In the genomic region with DNA sequence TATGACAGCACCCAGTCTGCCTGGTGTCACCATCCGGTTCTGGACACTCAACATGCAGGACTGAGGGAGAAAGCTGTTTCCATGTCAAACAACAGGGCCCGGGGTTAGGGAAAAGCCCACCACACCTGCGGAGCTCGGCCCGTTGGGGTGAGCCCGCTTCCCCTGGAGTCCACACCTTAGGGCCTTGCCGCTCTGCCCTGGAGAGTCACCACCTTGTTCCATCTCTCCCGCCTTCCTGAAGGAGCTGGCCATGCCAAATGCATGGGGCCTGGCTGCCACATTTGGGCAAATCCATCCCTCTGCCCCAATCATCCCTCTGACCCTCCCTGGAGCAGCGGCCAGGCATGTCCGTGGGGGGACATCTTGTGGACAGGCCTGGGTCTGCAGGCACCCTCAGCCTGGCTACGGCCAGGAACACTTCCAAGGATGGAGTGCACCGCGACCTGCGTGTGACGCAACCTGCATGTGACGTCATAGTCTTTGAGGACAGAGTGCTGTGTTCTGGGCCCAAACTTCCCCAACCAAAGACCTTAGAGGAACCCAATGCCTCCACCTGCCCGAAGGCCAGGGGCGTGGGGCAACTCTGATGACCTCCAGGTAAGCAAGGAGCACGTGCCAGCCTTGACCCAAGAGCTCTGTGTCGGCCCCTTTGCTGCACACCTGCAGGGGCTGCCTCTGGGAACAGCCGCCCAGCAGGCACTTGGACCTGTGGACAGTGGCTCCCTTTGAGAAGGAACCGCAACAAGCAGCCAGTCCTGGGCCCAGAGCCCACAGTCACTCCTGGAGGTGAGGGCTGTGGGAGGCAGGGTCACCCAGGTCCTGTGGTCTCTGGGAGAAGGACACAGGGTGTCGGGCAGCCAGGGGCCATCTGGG, we compare ENCODE assay signal across 8 cellular contexts. TPM values are rescaled to one million over a fixed set of nuclear protein-coding genes. Genes with fewer than 3 reads are reported as not detected.
DNase-seq lines count a peak whose midpoint lies in the region; ATAC-seq, FAIRE-seq and TF ChIP-seq lines count a peak whose summit lies in the region.

No MANE protein-coding gene starts in this region.

- no peak overlapping the region for H3K27ac ChIP-seq in H1 (ENCODE audit: low read depth, low read length)

- peak overlapping the region; percentile 83 for H3K27ac Mint-ChIP-seq in activated CD4-positive, alpha-beta T cell treated with anti-CD3 and anti-CD28 coated beads, Interleukin-2, amount 10 ng/mL, durations not matched to agents 24 days and 14 days
- peak overlapping the region in 8 of 10 donors; percentile 56 to 79 (median 64) for H3K27ac Mint-ChIP-seq in naive thymus-derived CD8-positive, alpha-beta T cell

- H3K27me3 ChIP-seq in H1 (replicated peaks in 1 of 4; ENCODE audit: control insufficient read depth in 3 of 4, extremely low read depth in 1 of 4, insufficient read depth in 3 of 4, low read length in 3 of 4), result peaks cover 0 to 8% (median 1%) of the 10 kb centered on the region in 4 experiments; a peak in 2 of 7 replicates

- CTCF ChIA-PET in H1 (lab: Charles Lee; ENCODE audit: partially characterized antibody), result interaction anchor here (0.7 to 7.6 kb wide), 17 partner anchors 9 to 399 kb away, joined by 3 to 103 read pairs (median 3); partner anchors contain the start of genes OGFR and RPS21

- intact Hi-C loops in activated CD4-positive, alpha-beta T cell treated with anti-CD3 and anti-CD28 coated beads, Interleukin-2, amount 10 ng/mL, durations not matched to agents 24 days and 14 days (cut with micrococcal nuclease), result loop anchor here (5.0 kb wide), 2 partner anchors 103 to 212 kb away; partner anchors contain the start of gene ADRM1

- 0 out of 2 replicates have a peak overlapping the region, but pooled peaks have one; percentile 13 for H2BK5ac ChIP-seq in H1 (ENCODE audit: low read depth, low read length)

- H2AK5ac ChIP-seq in H1 (ENCODE audit: low read depth, low read length), result no peak overlapping the region

- no peak overlapping the region for H3K4me3 ChIP-seq in H1 (ENCODE audit: extremely low read depth in 1 of 4, insufficient read depth in 2 of 4, low read depth in 3 of 4, low read length in 4 of 4)

- H3K4me3 Mint-ChIP-seq in activated CD4-positive, alpha-beta T cell treated with anti-CD3 and anti-CD28 coated beads, Interleukin-2, amount 10 ng/mL, durations not matched to agents 24 days and 14 days, result peak overlapping the region; percentile 87
- H3K4me3 Mint-ChIP-seq in naive thymus-derived CD8-positive, alpha-beta T cell, result peak overlapping the region in 9 of 10 donors; percentile 68 to 84 (median 76)

- peaks cover 2% of the 10 kb centered on the region for H3K36me3 Mint-ChIP-seq in activated CD4-positive, alpha-beta T cell treated with anti-CD3 and anti-CD28 coated beads, Interleukin-2, amount 10 ng/mL, durations not matched to agents 24 days and 14 days (ENCODE audit: low read depth)
- no peaks in the 10 kb centered on the region for H3K36me3 Mint-ChIP-seq in naive thymus-derived CD8-positive, alpha-beta T cell

- no peaks in the 10 kb centered on the region; the same call in 1 of the 2 replicates for H3K79me1 ChIP-seq in H1 (ENCODE audit: low read depth, low read length)

- peak; percentile 66 to 76 for TF ChIP-seq RAD21 in H1 (IDR thresholded peaks at IDR 0.05 in 1 of 2, conservative IDR thresholded peaks at IDR 0.05 in 1 of 2; ENCODE audit: low read depth in 2 of 2, low read length in 2 of 2)

- H3K14ac ChIP-seq in H1 (ENCODE audit: insufficient read length), result no peak overlapping the region

- ATAC-seq in naive thymus-derived CD8-positive, alpha-beta T cell, result no peak
- ATAC-seq in HG02642 (IDR thresholded peaks at IDR 0.05; ENCODE audit: poor library complexity, unreplicated experiment) (no peak), GM21526 (IDR thresholded peaks at IDR 0.05; ENCODE audit: low FRiP score, unreplicated experiment) (no peak)

- no peak overlapping the region for H3K18ac ChIP-seq in H1 (ENCODE audit: extremely low read depth, low read length)

- no peak for TF ChIP-seq EP300 in H1 (IDR thresholded peaks at IDR 0.05; ENCODE audit: borderline replicate concordance in 1 of 2, low read depth in 2 of 2, low read length in 2 of 2)

- no peaks in the 10 kb centered on the region for H3K9me3 Mint-ChIP-seq in activated CD4-positive, alpha-beta T cell treated with anti-CD3 and anti-CD28 coated beads, Interleukin-2, amount 10 ng/mL, durations not matched to agents 24 days and 14 days
- H3K9me3 Mint-ChIP-seq in naive thymus-derived CD8-positive, alpha-beta T cell, result no peaks in the 10 kb centered on the region

- POLR2A ChIA-PET in H1 (lab: Charles Lee; ENCODE audit: partially characterized antibody), result interaction anchor here (0.6 to 7.7 kb wide), 8 partner anchors 9 to 83 kb away, joined by 3 to 105 read pairs (median 4); partner anchors contain the start of genes LAMA5 and RPS21
- POLR2A ChIA-PET in naive thymus-derived CD8-positive, alpha-beta T cell (lab: Charles Lee), result interaction anchor here (1.4 kb wide), 1 partner anchor 19 kb away, joined by 3 read pairs; the partner anchor contains the start of gene RPS21

- TF ChIP-seq CTCF in H1 (IDR thresholded peaks at IDR 0.05; ENCODE audit: control extremely low read depth in 1 of 3, insufficient read depth in 1 of 3, low read depth in 1 of 3, low read length in 3 of 3), result peak in 2 of 3 experiments; percentile 62 to 86; a peak in 3 of 4 replicates

- TF ChIP-seq POLR2A in H1 (IDR thresholded peaks at IDR 0.05; ENCODE audit: control extremely low read depth in 1 of 2, low read depth in 2 of 2, low read length in 2 of 2), result no peak

- H3K9me3 ChIP-seq in H1 (ENCODE audit: insufficient read depth in 2 of 2, low read depth in 1 of 2, low read length in 1 of 2), result no peaks in the 10 kb centered on the region

- no peaks in the 10 kb centered on the region; a peak in 1 of 4 replicates for H3K79me2 ChIP-seq in H1 (ENCODE audit: control insufficient read depth in 1 of 2, insufficient read depth in 2 of 2, low read length in 2 of 2)

- no peak overlapping the region; a peak in 1 of 4 replicates for H3K4me2 ChIP-seq in H1 (ENCODE audit: insufficient read depth in 1 of 2, low read depth in 2 of 2, low read length in 2 of 2)

- H3K23ac ChIP-seq in H1 (ENCODE audit: insufficient read length), result no peak overlapping the region

- no peaks in the 10 kb centered on the region for H3K36me3 ChIP-seq in H1 (ENCODE audit: control insufficient read depth in 2 of 4, insufficient read depth in 4 of 4, low read length in 3 of 4)

- 85% methylated on average over 22 of the region's 23 CpGs; no CpG with 5 or more reads in 1 of the 2 experiments for WGBS in H1 (ENCODE audit: extremely low coverage in 1 of 2, insufficient coverage in 1 of 2, insufficient read length in 1 of 2, insufficient replicate concordance in 2 of 2, low coverage in 1 of 2, low lambda C conversion rate in 2 of 2, missing lambda C conversion rate in 1 of 2), 2 experiments

- no peak overlapping the region for H2BK12ac ChIP-seq in H1 (ENCODE audit: low read depth, low read length)

- H3K4ac ChIP-seq in H1 (replicated peaks; ENCODE audit: insufficient read length, low read depth, low read length), result no peak overlapping the region

- H2BK120ac ChIP-seq in H1 (replicated peaks; ENCODE audit: low read depth, low read length), result no peak overlapping the region

- H3K23me2 ChIP-seq in H1 (ENCODE audit: low read depth, low read length), result no peaks in the 10 kb centered on the region; the same call in 1 of the 2 replicates

- H2BK20ac ChIP-seq in H1 (ENCODE audit: low read length), result no peak overlapping the region

- H3K27me3 Mint-ChIP-seq in activated CD4-positive, alpha-beta T cell treated with anti-CD3 and anti-CD28 coated beads, Interleukin-2, amount 10 ng/mL, durations not matched to agents 24 days and 14 days, result no peaks in the 10 kb centered on the region
- H3K27me3 Mint-ChIP-seq in naive thymus-derived CD8-positive, alpha-beta T cell, result peaks cover 0 to 4% (median 0%) of the 10 kb centered on the region in 5 donors

- peaks cover 24% of the 10 kb centered on the region for H3K4me1 Mint-ChIP-seq in activated CD4-positive, alpha-beta T cell treated with anti-CD3 and anti-CD28 coated beads, Interleukin-2, amount 10 ng/mL, durations not matched to agents 24 days and 14 days
- peaks cover 16 to 38% (median 31%) of the 10 kb centered on the region in 4 donors for H3K4me1 Mint-ChIP-seq in naive thymus-derived CD8-positive, alpha-beta T cell

- no peak overlapping the region for H4K8ac ChIP-seq in H1 (ENCODE audit: extremely low read depth, insufficient read depth, low read length)

- peaks cover 0 to 28% (median 11%) of the 10 kb centered on the region in 4 experiments; a peak in 6 of 7 replicates for H3K4me1 ChIP-seq in H1 (replicated peaks in 1 of 4; ENCODE audit: control insufficient read depth in 3 of 4, insufficient read depth in 4 of 4, low read length in 3 of 4)

- H4K91ac ChIP-seq in H1 (replicated peaks; ENCODE audit: insufficient read length, low read length), result no peak overlapping the region

- H2AFZ ChIP-seq in H1 (ENCODE audit: low read length), result no peak overlapping the region

- H3K9ac ChIP-seq in H1 (replicated peaks in 1 of 4; ENCODE audit: extremely low read depth in 1 of 4, low read depth in 3 of 4, low read length in 3 of 4), result no peak overlapping the region

- 0 out of 2 replicates have a peak overlapping the region, but pooled peaks have one; percentile 72 for H2BK15ac ChIP-seq in H1 (ENCODE audit: low read length)

- no peak for FAIRE-seq in H1 (lab: Jason Lieb, UNC)

- peaks cover 0 to 22% of the 10 kb centered on the region in 2 experiments for H4K20me1 ChIP-seq in H1 (replicated peaks in 1 of 2; ENCODE audit: control insufficient read depth in 1 of 2, insufficient read depth in 2 of 2, low read length in 2 of 2)

- DNase-seq in activated CD4-positive, alpha-beta T cell treated with anti-CD3 and anti-CD28 coated beads, Interleukin-2, amount 10 ng/mL, durations not matched to agents 24 days and 14 days, result no peak
- DNase-seq in activated CD4-positive, alpha-beta T cell treated with anti-CD3 and anti-CD28 coated beads for 48 hours, result no peak
- DNase-seq in RPMI7951 (ENCODE audit: low read depth), result peak; percentile 66
- no peak for DNase-seq in H1 (ENCODE audit: low read depth in 1 of 2, low spot score in 2 of 2)
- no peak for DNase-seq in naive thymus-derived CD8-positive, alpha-beta T cell
- no peak for DNase-seq in T-helper 9 cell

- H4K5ac ChIP-seq in H1 (ENCODE audit: insufficient read length, low read depth, low read length), result no peak overlapping the region

- no peak overlapping the region for H3K56ac ChIP-seq in H1 (replicated peaks; ENCODE audit: insufficient read length, low read depth, low read length)

RNA-seq across cellular contexts. Expression of gene CABLES2, which starts 1.7 kb away (rescaled TPM):
- 13.1 and 13.5 TPM in 2 replicates for total RNA-seq in activated CD4-positive, alpha-beta T cell treated with anti-CD3 and anti-CD28 coated beads, Interleukin-2, amount 10 ng/mL, durations not matched to agents 24 days and 14 days
- total RNA-seq in RPMI7951 (2014; rRNA removed; shearing (Covaris generic)), result 4.7 and 7.0 TPM in 2 replicates
- total RNA-seq in H1 (2021; fragmentation: NEBNext Ultra II Directional; extraction: Animal tissue kit (Norgen Biotek cat#: 25700)), result 8.0 TPM in 2 replicates
- 8.8 and 10.5 TPM in 2 replicates for polyA plus RNA-seq in H1 (2011; rRNA removed)
- polyA plus RNA-seq in H1 (2011; cell fraction: cytosol; rRNA removed), result 6.5 TPM
- polyA plus RNA-seq in H1 (2011; cell fraction: nucleus; rRNA removed), result 9.7 TPM
- 8.2 to 10.9 TPM (median 9.6 TPM) in 4 replicates for polyA plus RNA-seq in H1 (2012, experiment 1 of 2)
- polyA plus RNA-seq in H1 (2012, experiment 2 of 2), result 7.4 TPM
- polyA plus RNA-seq in H1 (2013, experiment 1 of 2), result 5.3 TPM
- 5.6 TPM for polyA plus RNA-seq in H1 (2013, experiment 2 of 2)
- polyA minus RNA-seq in H1 (2011; rRNA and poly(A)+ RNA removed), result 5.2 and 5.7 TPM in 2 replicates
- 7.8 TPM for polyA minus RNA-seq in H1 (2011; cell fraction: cytosol; rRNA and poly(A)+ RNA removed)
- 4.3 TPM for polyA minus RNA-seq in H1 (2011; cell fraction: nucleus; rRNA and poly(A)+ RNA removed)
- 1 to 10 TPM; 6.3 to 6.4 TPM for total RNA-seq in naive thymus-derived CD8-positive, alpha-beta T cell
- 1 to 10 TPM in 2 of 3 donors, under 1 TPM in 1; 0.83 to 1.7 (median 1.1) TPM for polyA plus RNA-seq in naive thymus-derived CD8-positive, alpha-beta T cell

RNA-seq across cellular contexts. Expression of gene RPS21, which starts 18.4 kb away (rescaled TPM):
- 2,091 and 2,109 TPM in 2 replicates for total RNA-seq in activated CD4-positive, alpha-beta T cell treated with anti-CD3 and anti-CD28 coated beads, Interleukin-2, amount 10 ng/mL, durations not matched to agents 24 days and 14 days
- total RNA-seq in RPMI7951 (2014; rRNA removed; shearing (Covaris generic)), result 2,665 and 2,752 TPM in 2 replicates
- total RNA-seq in H1 (2021; fragmentation: NEBNext Ultra II Directional; extraction: Animal tissue kit (Norgen Biotek cat#: 25700)), result 1,787 and 1,829 TPM in 2 replicates
- polyA plus RNA-seq in H1 (2011; rRNA removed), result 7,219 and 8,331 TPM in 2 replicates
- 7,720 TPM for polyA plus RNA-seq in H1 (2011; cell fraction: cytosol; rRNA removed)
- polyA plus RNA-seq in H1 (2011; cell fraction: nucleus; rRNA removed), result 4,705 TPM
- polyA plus RNA-seq in H1 (2012, experiment 1 of 2), result 4,429 to 5,604 TPM (median 4,871 TPM) in 4 replicates
- polyA plus RNA-seq in H1 (2012, experiment 2 of 2), result 4,124 TPM
- 4,907 TPM for polyA plus RNA-seq in H1 (2013, experiment 1 of 2)
- 4,204 TPM for polyA plus RNA-seq in H1 (2013, experiment 2 of 2)
- 654 and 663 TPM in 2 replicates for polyA minus RNA-seq in H1 (2011; rRNA and poly(A)+ RNA removed)
- 718 TPM for polyA minus RNA-seq in H1 (2011; cell fraction: cytosol; rRNA and poly(A)+ RNA removed)
- 1,108 TPM for polyA minus RNA-seq in H1 (2011; cell fraction: nucleus; rRNA and poly(A)+ RNA removed)
- total RNA-seq in naive thymus-derived CD8-positive, alpha-beta T cell, result 1,000 to 10,000 TPM; 3,205 to 3,496 TPM
- polyA plus RNA-seq in naive thymus-derived CD8-positive, alpha-beta T cell, result 1,000 to 10,000 TPM; 3,313 to 3,803 (median 3,517) TPM

RNA-seq across cellular contexts. Expression of gene RBBP8NL, which starts 22.0 kb away (rescaled TPM):
- not detected in 2 replicates for total RNA-seq in activated CD4-positive, alpha-beta T cell treated with anti-CD3 and anti-CD28 coated beads, Interleukin-2, amount 10 ng/mL, durations not matched to agents 24 days and 14 days
- total RNA-seq in RPMI7951 (2014; rRNA removed; shearing (Covaris generic)), result not detected in 2 replicates
- 0.43 and 0.59 TPM in 2 replicates for total RNA-seq in H1 (2021; fragmentation: NEBNext Ultra II Directional; extraction: Animal tissue kit (Norgen Biotek cat#: 25700))
- polyA plus RNA-seq in H1 (2011; rRNA removed), result 0.48 and 0.88 TPM in 2 replicates
- 0.75 TPM for polyA plus RNA-seq in H1 (2011; cell fraction: cytosol; rRNA removed)
- polyA plus RNA-seq in H1 (2011; cell fraction: nucleus; rRNA removed), result 1.4 TPM
- 0.55 to 1.1 TPM (median 0.65 TPM) in 4 replicates for polyA plus RNA-seq in H1 (2012, experiment 1 of 2)
- 0.46 TPM for polyA plus RNA-seq in H1 (2012, experiment 2 of 2)
- polyA plus RNA-seq in H1 (2013, experiment 1 of 2), result 0.71 TPM
- 0.63 TPM for polyA plus RNA-seq in H1 (2013, experiment 2 of 2)
- polyA minus RNA-seq in H1 (2011; rRNA and poly(A)+ RNA removed), result 0.09 and 0.20 TPM in 2 replicates
- polyA minus RNA-seq in H1 (2011; cell fraction: cytosol; rRNA and poly(A)+ RNA removed), result 1.4 TPM
- polyA minus RNA-seq in H1 (2011; cell fraction: nucleus; rRNA and poly(A)+ RNA removed), result 1.9 TPM
- not detected for total RNA-seq in naive thymus-derived CD8-positive, alpha-beta T cell
- polyA plus RNA-seq in naive thymus-derived CD8-positive, alpha-beta T cell, result not detected

RNA-seq across cellular contexts. Expression of gene LAMA5, which starts 38.2 kb away (rescaled TPM):
- total RNA-seq in activated CD4-positive, alpha-beta T cell treated with anti-CD3 and anti-CD28 coated beads, Interleukin-2, amount 10 ng/mL, durations not matched to agents 24 days and 14 days, result 2.0 and 2.1 TPM in 2 replicates
- total RNA-seq in RPMI7951 (2014; rRNA removed; shearing (Covaris generic)), result 36.6 and 44.8 TPM in 2 replicates
- total RNA-seq in H1 (2021; fragmentation: NEBNext Ultra II Directional; extraction: Animal tissue kit (Norgen Biotek cat#: 25700)), result 210 and 225 TPM in 2 replicates
- 34.4 and 90.7 TPM in 2 replicates for polyA plus RNA-seq in H1 (2011; rRNA removed)
- polyA plus RNA-seq in H1 (2011; cell fraction: cytosol; rRNA removed), result 57.6 TPM
- 648 TPM for polyA plus RNA-seq in H1 (2011; cell fraction: nucleus; rRNA removed)
- 136 to 235 TPM (median 223 TPM) in 4 replicates for polyA plus RNA-seq in H1 (2012, experiment 1 of 2)
- polyA plus RNA-seq in H1 (2012, experiment 2 of 2), result 130 TPM
- polyA plus RNA-seq in H1 (2013, experiment 1 of 2), result 107 TPM
- polyA plus RNA-seq in H1 (2013, experiment 2 of 2), result 82.4 TPM
- 24.2 and 31.4 TPM in 2 replicates for polyA minus RNA-seq in H1 (2011; rRNA and poly(A)+ RNA removed)
- 70.1 TPM for polyA minus RNA-seq in H1 (2011; cell fraction: cytosol; rRNA and poly(A)+ RNA removed)
- 212 TPM for polyA minus RNA-seq in H1 (2011; cell fraction: nucleus; rRNA and poly(A)+ RNA removed)
- 1 to 10 TPM; 2.5 to 4.0 TPM for total RNA-seq in naive thymus-derived CD8-positive, alpha-beta T cell
- polyA plus RNA-seq in naive thymus-derived CD8-positive, alpha-beta T cell, result under 1 TPM in 1 of 3 donors, not detected in 2; 0.27 TPM
